Comparison of ENCODE assay signal across 26 cellular contexts in genomic region chr13:38743499-38743898, GRCh38. TPM values are rescaled to one million over a fixed set of nuclear protein-coding genes. Genes with fewer than 3 reads are reported as not detected.
A peak's percentile ranks its signal among the peaks of the same experiment; 100 is the strongest.
DNase-seq lines count a peak whose midpoint lies in the region; ATAC-seq and TF ChIP-seq lines count a peak whose summit lies in the region.
"Had no signal": no experiment of that assay in that cellular context is flagged by ENCODE, and none has a peak within 500 bp of the region (broad histone marks: within the 10 kb centered on the region; RNA-seq: fewer than 3 reads in every experiment).

No MANE protein-coding gene starts in this region.

- peak; percentile 82 for ATAC-seq in esophagus mucosa
- no peak for ATAC-seq in GM21529 (IDR thresholded peaks at IDR 0.05; ENCODE audit: unreplicated experiment)
- ATAC-seq: GM12878, HepG2, K562, Panc1, SK-N-SH treated with all-trans-retinoic acid at 6 μM for 48 hours had no signal

- DNase-seq in NCI-H1105 treated with DMSO at 0.1 percent for 48 hours (lab: John Stamatoyannopoulos, UW) (peak; percentile 36), NCI-H1105 (lab: John Stamatoyannopoulos, UW) (no peak), NCI-H1417 (lab: John Stamatoyannopoulos, UW) (peak in 2 of 3 experiments; percentile 23 to 83), NCI-H2227 (lab: John Stamatoyannopoulos, UW; ENCODE audit: unreplicated experiment) (peak; percentile 50), GM10266 (ENCODE audit: extremely low spot score) (no peak), NCI-H226 (no peak)
- DNase-seq: ACHN; Caco-2; CD4-positive, alpha-beta T cell; DMS 273 treated with DMSO at 0.1 percent for 48 hours; DMS79 treated with DMSO at 0.1 percent for 48 hours; HFFc6; MM.1S; NCI-H1048; NCI-H187; NCI-H2171; NCI-H446 treated with DMSO at 0.1 percent for 48 hours; NCI-H526 treated with DMSO at 0.1 percent for 48 hours; T-helper 1 cell had no signal

- TF ChIP-seq CTCF in GM10266 (IDR thresholded peaks at IDR 0.05; ENCODE audit: control insufficient read depth, insufficient read depth, low read depth, missing control alignments): no peak

RNA-seq across cellular contexts. Expression of gene FREM2, which starts 56.6 kb away (rescaled TPM):
- total RNA-seq in esophagus mucosa: 0.40 TPM
- total RNA-seq: CD4-positive, alpha-beta T cell; HepG2; HFFc6 had no signal

Comparison
In these comparisons a context has a peak if more than half of its experiments do, and no peak if none do; other contexts are left out.
1. DNase-seq: peak in NCI-H1105 treated with DMSO at 0.1 percent for 48 hours (single experiment), NCI-H1417 (2 of 3) and NCI-H2227 (single experiment); none in NCI-H1105 (single experiment), GM10266 (single experiment) and NCI-H226 (single experiment).